In the genomic region with DNA sequence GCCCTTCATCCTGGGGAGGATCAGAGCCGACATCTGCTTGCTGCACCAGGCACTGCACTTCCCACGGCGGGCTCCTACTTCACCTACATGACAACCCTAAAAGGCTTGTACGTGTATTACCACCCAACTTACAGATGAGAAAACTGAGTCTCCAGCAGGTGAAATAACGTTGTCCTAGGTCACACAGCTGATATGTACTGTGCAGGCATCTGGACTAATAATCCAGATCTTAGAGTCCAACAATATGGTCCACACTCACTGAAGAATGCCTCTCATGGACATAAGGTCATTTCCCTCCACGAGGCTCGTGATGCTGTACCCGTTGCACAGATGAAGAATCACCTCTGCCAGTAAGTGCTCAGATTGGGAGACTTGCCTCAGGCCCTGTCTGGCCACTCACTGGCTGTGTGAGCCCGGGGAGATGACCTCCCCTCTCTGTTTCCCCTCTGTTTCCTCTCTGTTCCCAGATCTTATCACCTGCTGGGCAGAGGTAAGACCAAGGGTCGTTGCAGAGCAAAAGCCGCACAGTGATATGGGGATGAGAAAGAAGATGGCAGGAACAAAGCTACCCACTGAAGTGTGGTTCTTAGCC, we compare ENCODE assay signal across 2 cellular contexts.
TF ChIP-seq lines count a peak whose summit lies in the region.

No MANE protein-coding gene starts in this region.

TF ChIP-seq in SK-N-SH, 30 proteins besides CTCF, POLR2A, EP300 and RAD21 (continued from another document):
- TF ChIP-seq POLR2AphosphoS5 (IDR thresholded peaks at IDR 0.05; ENCODE audit: low read depth, low read length), result peak; percentile 8

TF ChIP-seq in SK-N-SH treated with all-trans-retinoic acid at 6 μM for 48 hours, 23 proteins besides CTCF, POLR2A, EP300 and RAD21:
- TF ChIP-seq, protein P1, sequence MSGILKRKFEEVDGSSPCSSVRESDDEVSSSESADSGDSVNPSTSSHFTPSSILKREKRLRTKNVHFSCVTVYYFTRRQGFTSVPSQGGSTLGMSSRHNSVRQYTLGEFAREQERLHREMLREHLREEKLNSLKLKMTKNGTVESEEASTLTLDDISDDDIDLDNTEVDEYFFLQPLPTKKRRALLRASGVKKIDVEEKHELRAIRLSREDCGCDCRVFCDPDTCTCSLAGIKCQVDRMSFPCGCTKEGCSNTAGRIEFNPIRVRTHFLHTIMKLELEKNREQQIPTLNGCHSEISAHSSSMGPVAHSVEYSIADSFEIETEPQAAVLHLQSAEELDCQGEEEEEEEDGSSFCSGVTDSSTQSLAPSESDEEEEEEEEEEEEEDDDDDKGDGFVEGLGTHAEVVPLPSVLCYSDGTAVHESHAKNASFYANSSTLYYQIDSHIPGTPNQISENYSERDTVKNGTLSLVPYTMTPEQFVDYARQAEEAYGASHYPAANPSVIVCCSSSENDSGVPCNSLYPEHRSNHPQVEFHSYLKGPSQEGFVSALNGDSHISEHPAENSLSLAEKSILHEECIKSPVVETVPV (CRISPR knock-in tag; IDR thresholded peaks at IDR 0.05), result no peak
- no peak for TF ChIP-seq ZNF565 (CRISPR knock-in tag; conservative IDR thresholded peaks at IDR 0.05; ENCODE audit: low read depth)
- no peak for TF ChIP-seq SNAI2 (CRISPR knock-in tag; IDR thresholded peaks at IDR 0.05)
- no peak for TF ChIP-seq TCF4 (CRISPR knock-in tag; IDR thresholded peaks at IDR 0.05; ENCODE audit: borderline replicate concordance)
- no peak for TF ChIP-seq ZNF70 (CRISPR knock-in tag; IDR thresholded peaks at IDR 0.05)
- TF ChIP-seq, protein P2, sequence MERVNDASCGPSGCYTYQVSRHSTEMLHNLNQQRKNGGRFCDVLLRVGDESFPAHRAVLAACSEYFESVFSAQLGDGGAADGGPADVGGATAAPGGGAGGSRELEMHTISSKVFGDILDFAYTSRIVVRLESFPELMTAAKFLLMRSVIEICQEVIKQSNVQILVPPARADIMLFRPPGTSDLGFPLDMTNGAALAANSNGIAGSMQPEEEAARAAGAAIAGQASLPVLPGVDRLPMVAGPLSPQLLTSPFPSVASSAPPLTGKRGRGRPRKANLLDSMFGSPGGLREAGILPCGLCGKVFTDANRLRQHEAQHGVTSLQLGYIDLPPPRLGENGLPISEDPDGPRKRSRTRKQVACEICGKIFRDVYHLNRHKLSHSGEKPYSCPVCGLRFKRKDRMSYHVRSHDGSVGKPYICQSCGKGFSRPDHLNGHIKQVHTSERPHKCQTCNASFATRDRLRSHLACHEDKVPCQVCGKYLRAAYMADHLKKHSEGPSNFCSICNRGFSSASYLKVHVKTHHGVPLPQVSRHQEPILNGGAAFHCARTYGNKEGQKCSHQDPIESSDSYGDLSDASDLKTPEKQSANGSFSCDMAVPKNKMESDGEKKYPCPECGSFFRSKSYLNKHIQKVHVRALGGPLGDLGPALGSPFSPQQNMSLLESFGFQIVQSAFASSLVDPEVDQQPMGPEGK (CRISPR knock-in tag; IDR thresholded peaks at IDR 0.05; ENCODE audit: borderline replicate concordance), result no peak
- no peak for TF ChIP-seq GLIS3 (CRISPR knock-in tag; IDR thresholded peaks at IDR 0.05)
